ENCODE assay signal across 11 cellular contexts in genomic region chr2:191171708-191172355, GRCh38. TPM values are rescaled to one million over a fixed set of nuclear protein-coding genes. Genes with fewer than 3 reads are reported as not detected.
A peak's percentile ranks its signal among the peaks of the same experiment; 100 is the strongest.
DNase-seq lines count a peak whose midpoint lies in the region; ATAC-seq, FAIRE-seq and TF ChIP-seq lines count a peak whose summit lies in the region.
"Had no signal": no experiment of that assay in that cellular context is flagged by ENCODE, and none has a peak within 500 bp of the region (broad histone marks: within the 10 kb centered on the region; RNA-seq: fewer than 3 reads in every experiment).

No MANE protein-coding gene starts in this region.

- no TSS peak for BruUV-seq in PC-9 (replicated peaks; lab: Mats Ljungman, UMichigan)

- H3K4me3 ChIP-seq in PC-9 = no peak overlapping the region
- no peak overlapping the region for H3K4me3 ChIP-seq in epithelial cell of proximal tubule (ENCODE audit: low read depth, low read length)
- no peak overlapping the region for H3K4me3 ChIP-seq in pancreas
- H3K4me3 ChIP-seq in dorsolateral prefrontal cortex = no peak overlapping the region
- no peak overlapping the region for H3K4me3 ChIP-seq in SJCRH30
- H3K4me3 ChIP-seq: adrenal gland had no signal

- H4K20me1 ChIP-seq in PC-9 (ENCODE audit: insufficient read depth) = no peaks in the 10 kb centered on the region

- H3K4me1 ChIP-seq in PC-9 (replicated peaks; ENCODE audit: insufficient read depth) = peaks cover 61% of the 10 kb centered on the region
- H3K4me1 ChIP-seq in pancreas = peaks cover 3 to 16% (median 7%) of the 10 kb centered on the region in 3 donors
- peaks cover 3% of the 10 kb centered on the region for H3K4me1 ChIP-seq in SJCRH30
- H3K4me1 ChIP-seq: adrenal gland had no signal

- intact Hi-C loops in PC-9 (cut with micrococcal nuclease; ENCODE audit: unreplicated experiment) = loop anchor here (1.0 to 2.0 kb wide), 2 partner anchors 47 to 75 kb away; no protein-coding TSS in a partner anchor
- intact Hi-C loops in pancreas (cut with DNase I) = no loop called here
- intact Hi-C loops in dorsolateral prefrontal cortex (cut with DNase I) = no loop called here

- peak; percentile 98 for DNase-seq in ELR (ENCODE audit: low read depth)
- DNase-seq in PC-9 = peak; percentile 33 to 85
- DNase-seq in epithelial cell of proximal tubule (ENCODE audit: low read depth) = peak; percentile 78
- DNase-seq in pancreas = no peak
- DNase-seq in NCI-H187 (lab: John Stamatoyannopoulos, UW) = no peak
- DNase-seq in dorsolateral prefrontal cortex = no peak
- no peak for DNase-seq in SJCRH30
- DNase-seq: stimulated activated CD4-positive, alpha-beta T cell treated with anti-CD3 and anti-CD28 coated beads, Interleukin-4, amount 100 ng/mL, for 1 hour had no signal

- peak overlapping the region; percentile 29 for H3K4me2 ChIP-seq in PC-9

- 61 to 65% methylated on average over 2 of the region's 2 CpGs for WGBS in pancreas, 2 donors

- H3F3A ChIP-seq in PC-9 (ENCODE audit: insufficient read depth, low read depth) = peaks cover 32% of the 10 kb centered on the region; the same call in 1 of the 2 replicates

- no peak for FAIRE-seq in pancreas (lab: Jason Lieb, UNC)
- FAIRE-seq: islet of Langerhans had no signal

- H3K9me3 ChIP-seq in PC-9 (ENCODE audit: insufficient read depth, low read depth) (no peaks in the 10 kb centered on the region), pancreas (no peaks in the 10 kb centered on the region), SJCRH30 (replicated peaks) (no peaks in the 10 kb centered on the region)
- H3K9me3 ChIP-seq: adrenal gland had no signal

- H3K27ac ChIP-seq in PC-9 = peak overlapping the region; percentile 91
- H3K27ac ChIP-seq in pancreas = peak overlapping the region in 3 of 4 donors; percentile 47 to 59 (median 58)
- H3K27ac ChIP-seq in dorsolateral prefrontal cortex = peak overlapping the region in 1 of 59 donors; percentile 1
- H3K27ac ChIP-seq in SJCRH30 = no peak overlapping the region

- peak; percentile 19 to 76 (median 70) for ATAC-seq in pancreas
- ATAC-seq in HG03108 (IDR thresholded peaks at IDR 0.05; ENCODE audit: unreplicated experiment) = no peak

- H3K36me3 ChIP-seq in PC-9 (ENCODE audit: low read depth) (no peaks in the 10 kb centered on the region), pancreas (no peaks in the 10 kb centered on the region), SJCRH30 (no peaks in the 10 kb centered on the region)
- H3K36me3 ChIP-seq: adrenal gland had no signal

- H3K79me2 ChIP-seq in PC-9 (ENCODE audit: low read depth) = no peaks in the 10 kb centered on the region

- no peaks in the 10 kb centered on the region for H3K9me2 ChIP-seq in PC-9 (ENCODE audit: insufficient read depth)

- POLR2A ChIA-PET in PC-9 (lab: Charles Lee; ENCODE audit: unreplicated experiment) = interaction anchor here (0.5 to 0.7 kb wide), 5 partner anchors 77 to 336 kb away, joined by 3 to 15 read pairs (median 3); no protein-coding TSS in a partner anchor

- no peak overlapping the region for H2AFZ ChIP-seq in PC-9

- TF ChIP-seq CTCF in PC-9 (conservative IDR thresholded peaks at IDR 0.05) (no peak), epithelial cell of proximal tubule (conservative IDR thresholded peaks at IDR 0.05; ENCODE audit: low read depth, low read length) (no peak), pancreas (IDR thresholded peaks at IDR 0.05) (no peak), dorsolateral prefrontal cortex (IDR thresholded peaks at IDR 0.05 in 54 of 56, conservative IDR thresholded peaks at IDR 0.05 in 2 of 56; ENCODE audit: low read depth in 1 of 56, partially characterized antibody in 56 of 56) (no peak)

- H3K27me3 ChIP-seq in PC-9 (ENCODE audit: insufficient read depth, low read depth) (no peaks in the 10 kb centered on the region), pancreas (no peaks in the 10 kb centered on the region), dorsolateral prefrontal cortex (peaks cover 0 to 3% (median 0%) of the 10 kb centered on the region in 45 donors), SJCRH30 (no peaks in the 10 kb centered on the region)
- H3K27me3 ChIP-seq: adrenal gland had no signal

- CTCF ChIA-PET in PC-9 (lab: Charles Lee) = interaction anchor here (1.3 kb wide), 1 partner anchor 46 kb away, joined by 4 read pairs; no protein-coding TSS in a partner anchor

RNA-seq across cellular contexts. Expression of gene STAT4, which starts 21.0 kb away (rescaled TPM):
- total RNA-seq in PC-9 (2021) (0.23 and 0.70 TPM in 2 replicates), epithelial cell of proximal tubule (0.72 and 1.6 TPM in 2 replicates), pancreas (1 to 10 TPM in 5 of 6 donors, under 1 TPM in 1; 0.60 to 2.5 (median 1.4) TPM), dorsolateral prefrontal cortex (10 to 100 TPM in 119 of 120 experiments, 1 to 10 TPM in 1; 8.5 to 69.1 (median 36.3) TPM)
- polyA plus RNA-seq in pancreas = 1 to 10 TPM; 2.0 to 6.4 TPM
- total RNA-seq in SJCRH30 (2014; rRNA removed; shearing (Covaris generic)) = 0.16 TPM in 1 of 2 replicates, not detected in the other

Comparison
In these comparisons a context has a peak if more than half of its experiments do, and no peak if none do; other contexts are left out.
1. DNase-seq: peak in ELR (single experiment), PC-9 (2 of 2) and epithelial cell of proximal tubule (single experiment); none in pancreas (0 of 6), NCI-H187 (0 of 2), dorsolateral prefrontal cortex (0 of 10) and SJCRH30 (0 of 2).